Comparison of ENCODE assay signal across 26 cellular contexts in the genomic region with DNA sequence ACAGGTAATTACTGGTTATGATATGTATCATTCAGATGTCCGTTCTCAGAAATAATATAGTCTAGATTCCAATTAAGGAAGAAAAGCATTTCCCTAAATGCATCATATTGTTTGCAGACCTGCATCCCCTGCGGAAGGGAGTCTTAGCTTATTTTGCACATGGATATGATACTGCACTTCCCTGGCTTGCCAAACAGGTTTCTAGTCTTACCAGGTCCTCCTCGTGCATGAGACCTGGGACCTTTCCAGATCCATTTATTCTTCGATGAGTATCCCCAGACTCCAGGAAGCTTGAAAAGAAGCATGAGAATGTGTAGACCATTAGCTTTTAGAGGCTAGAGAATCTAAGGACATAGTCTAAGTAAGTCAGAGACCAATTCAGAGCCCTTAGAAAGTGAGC. TPM values are rescaled to one million over a fixed set of nuclear protein-coding genes. Genes with fewer than 3 reads are reported as not detected.
DNase-seq lines count a peak whose midpoint lies in the region; ATAC-seq and TF ChIP-seq lines count a peak whose summit lies in the region.
"Had no signal": no experiment of that assay in that cellular context is flagged by ENCODE, and none has a peak within 500 bp of the region (broad histone marks: within the 10 kb centered on the region; RNA-seq: fewer than 3 reads in every experiment).

No MANE protein-coding gene starts in this region.

- no peaks in the 10 kb centered on the region for H3K9me3 ChIP-seq in lower lobe of right lung
- H3K9me3 ChIP-seq: BE2C, HAP-1, Peyer's patch had no signal

- H3K27ac ChIP-seq in lower lobe of right lung, result no peak overlapping the region
- H3K27ac ChIP-seq: Peyer's patch, SK-N-MC had no signal

- peaks cover 43% of the 10 kb centered on the region for H3K36me3 ChIP-seq in lower lobe of right lung
- H3K36me3 ChIP-seq: BE2C had no signal

- DNase-seq in NCI-H2029 (lab: John Stamatoyannopoulos, UW) (peak; percentile 10), NCI-H2029 treated with DMSO at 0.1 percent for 48 hours (lab: John Stamatoyannopoulos, UW) (no peak), NCI-H526 treated with DMSO at 0.1 percent for 48 hours (lab: John Stamatoyannopoulos, UW) (peak; percentile 12), DMS153 (lab: John Stamatoyannopoulos, UW) (no peak), NOMO-1 treated with dmso at 0.1 percent for 144 hours (lab: John Stamatoyannopoulos, UW; ENCODE audit: unreplicated experiment) (no peak), lower lobe of right lung (no peak), GM10248 (ENCODE audit: extremely low spot score) (no peak)
- DNase-seq: 8988T; ACHN; BE2C; CD8-positive, alpha-beta memory T cell; EL; GDM1; GOT3; HFFc6; KG1; NCI-H1092; NCI-H1436; NCI-H187; NCI-H2171; NCI-H345; Peyer's patch; SIG-M5 had no signal

- H3K27me3 ChIP-seq in lower lobe of right lung (ENCODE audit: low read depth), result no peaks in the 10 kb centered on the region
- H3K27me3 ChIP-seq: BE2C, Peyer's patch had no signal

- H3K4me1 ChIP-seq in lower lobe of right lung, result peaks cover 9% of the 10 kb centered on the region
- H3K4me1 ChIP-seq: BE2C had no signal

- POLR2A ChIA-PET in GM10248 (lab: Yijun Ruan, JAX), result no interaction called here

- intact Hi-C loops in lower lobe of right lung (cut with DNase I), result no loop called here

- H3K4me3 ChIP-seq in lower lobe of right lung, result no peak overlapping the region
- H3K4me3 ChIP-seq: HAP-1, Peyer's patch, SK-N-MC had no signal

- no peak for TF ChIP-seq CTCF in lower lobe of right lung (IDR thresholded peaks at IDR 0.05)
- no peak for TF ChIP-seq CTCF in GM10248 (IDR thresholded peaks at IDR 0.05; ENCODE audit: control extremely low read depth, extremely low read depth, low read depth, missing control alignments)

- CTCF ChIA-PET in GM10248 (lab: Yijun Ruan, JAX), result interaction anchor here (0.8 to 1.8 kb wide), 5 partner anchors 9 to 344 kb away, joined by 3 to 9 read pairs (median 3); a partner anchor contains a TSS

- ATAC-seq in esophagus mucosa (peak; percentile 67), lower lobe of right lung (no peak)

RNA-seq across cellular contexts. Expression of a gene that starts 30.6 kb away (rescaled TPM):
- total RNA-seq in esophagus mucosa (24.0 TPM), lower lobe of right lung (16.0 TPM)

Comparison
In these comparisons a context has a peak if more than half of its experiments do, and no peak if none do; other contexts are left out.
1. DNase-seq: peak in NCI-H2029 (single experiment) and NCI-H526 treated with DMSO at 0.1 percent for 48 hours (single experiment); none in NCI-H2029 treated with DMSO at 0.1 percent for 48 hours (single experiment), DMS153 (single experiment), NOMO-1 treated with dmso at 0.1 percent for 144 hours (single experiment), lower lobe of right lung (single experiment) and GM10248 (single experiment).